ENCODE assay signal across 33 cellular contexts in genomic region chr13:36807616-36808015, GRCh38.
"Had no signal": no experiment of that assay in that cellular context is flagged by ENCODE, and none has a peak within 500 bp of the region (broad histone marks: within the 10 kb centered on the region; RNA-seq: fewer than 3 reads in every experiment).

No MANE protein-coding gene starts in this region.

- H3K4me1 Mint-ChIP-seq: activated CD4-positive, alpha-beta memory T cell treated with anti-CD3 and anti-CD28 coated beads, Interleukin-2, amount 10 ng/mL, durations not matched to agents 7 days and 5 days; activated CD8-positive, alpha-beta memory T cell treated with anti-CD3 and anti-CD28 coated beads, Interleukin-2, amount 10 ng/mL, durations not matched to agents 7 days and 5 days; activated naive CD4-positive, alpha-beta T cell treated with anti-CD3 and anti-CD28 coated beads, Interleukin-2, amount 10 ng/mL, durations not matched to agents 7 days and 5 days; T-cell; T-helper 17 cell had no signal

- H3K4me3 Mint-ChIP-seq: activated B cell treated with CpG ODN at 0.5 μM for 24 hours; activated CD4-positive, alpha-beta memory T cell treated with anti-CD3 and anti-CD28 coated beads, Interleukin-2, amount 10 ng/mL, durations not matched to agents 7 days and 5 days; activated CD8-positive, alpha-beta memory T cell treated with anti-CD3 and anti-CD28 coated beads, Interleukin-2, amount 10 ng/mL, durations not matched to agents 7 days and 5 days; activated naive CD4-positive, alpha-beta T cell treated with anti-CD3 and anti-CD28 coated beads, Interleukin-2, amount 10 ng/mL, durations not matched to agents 7 days and 5 days; activated naive CD8-positive, alpha-beta T cell; activated naive CD8-positive, alpha-beta T cell treated with anti-CD3 and anti-CD28 coated beads, Interleukin-2, amount 50 U/mL, for 24 hours; brain; T-cell; T-helper 17 cell had no signal

- H3K4me3 ChIP-seq: K562, MG63, SK-N-MC had no signal

- ATAC-seq: activated CD8-positive, alpha-beta memory T cell treated with anti-CD3 and anti-CD28 coated beads, Interleukin-2, amount 10 ng/mL, durations not matched to agents 7 days and 5 days; activated naive CD8-positive, alpha-beta T cell treated with anti-CD3 and anti-CD28 coated beads, Interleukin-2, amount 50 U/mL, for 24 hours; K562; T-cell; T-helper 17 cell had no signal

- H3K9me3 ChIP-seq: MG63 had no signal

- H3K27me3 ChIP-seq: MG63 had no signal

- H3K36me3 Mint-ChIP-seq: activated CD8-positive, alpha-beta memory T cell treated with anti-CD3 and anti-CD28 coated beads, Interleukin-2, amount 10 ng/mL, durations not matched to agents 7 days and 5 days; activated naive CD4-positive, alpha-beta T cell treated with anti-CD3 and anti-CD28 coated beads, Interleukin-2, amount 10 ng/mL, durations not matched to agents 7 days and 5 days; activated naive CD8-positive, alpha-beta T cell; brain; T-cell had no signal

- H3K36me3 ChIP-seq: MG63 had no signal

- DNase-seq: activated B cell treated with CpG ODN at 0.5 μM for 24 hours; activated CD4-positive, alpha-beta memory T cell treated with anti-CD3 and anti-CD28 coated beads, Interleukin-2, amount 10 ng/mL, durations not matched to agents 7 days and 5 days; activated CD4-positive, alpha-beta T cell treated with anti-CD3 and anti-CD28 coated beads for 4 hours; activated CD4-positive, CD25-positive, alpha-beta regulatory T cell treated with anti-CD3 and anti-CD28 coated beads, Interleukin-2, amount 50 U/mL, for 72 hours; activated CD8-positive, alpha-beta memory T cell treated with anti-CD3 and anti-CD28 coated beads for 24 hours; activated CD8-positive, alpha-beta memory T cell treated with anti-CD3 and anti-CD28 coated beads, Interleukin-2, amount 10 ng/mL, durations not matched to agents 7 days and 5 days; activated CD8-positive, alpha-beta memory T cell treated with anti-CD3 and anti-CD28 coated beads, Interleukin-2, amount 50 U/mL, for 48 hours; activated effector memory CD4-positive, alpha-beta T cell treated with Interleukin-2 at 50 U/mL for 16 hours; activated naive CD4-positive, alpha-beta T cell treated with anti-CD3 and anti-CD28 coated beads, Interleukin-2, amount 10 ng/mL, durations not matched to agents 7 days and 5 days; activated naive CD8-positive, alpha-beta T cell treated with anti-CD3 and anti-CD28 coated beads, Interleukin-2, amount 50 U/mL, for 24 hours; activated T-cell treated with anti-CD3 and anti-CD28 coated beads, Interleukin-2, amount 50 U/mL, for 48 hours; anterior cingulate cortex; caudate nucleus; MG63; NCI-H1048; NCI-H1105 treated with DMSO at 0.1 percent for 48 hours; NCI-H1436; NCI-H1694; NCI-H1930; NCI-H2081 treated with DMSO at 0.1 percent for 48 hours; NCI-H226; NCI-H446 treated with DMSO at 0.1 percent for 48 hours; NCI-H524; NCI-H748 treated with DMSO at 0.1 percent for 48 hours; NK-92 treated with Interleukin-12 subunit alpha and Interleukin-12 subunit beta, amount 100 ng/mL, for 24 hours; Right ventricle myocardium superior; T-cell; T-helper 17 cell had no signal

- H3K27ac Mint-ChIP-seq: activated B cell treated with CpG ODN at 0.5 μM for 24 hours; activated CD4-positive, alpha-beta memory T cell treated with anti-CD3 and anti-CD28 coated beads, Interleukin-2, amount 10 ng/mL, durations not matched to agents 7 days and 5 days; activated CD8-positive, alpha-beta memory T cell treated with anti-CD3 and anti-CD28 coated beads, Interleukin-2, amount 10 ng/mL, durations not matched to agents 7 days and 5 days; activated naive CD4-positive, alpha-beta T cell treated with anti-CD3 and anti-CD28 coated beads, Interleukin-2, amount 10 ng/mL, durations not matched to agents 7 days and 5 days; activated naive CD8-positive, alpha-beta T cell; activated naive CD8-positive, alpha-beta T cell treated with anti-CD3 and anti-CD28 coated beads, Interleukin-2, amount 50 U/mL, for 24 hours; brain; T-cell; T-helper 17 cell had no signal

- H3K27ac ChIP-seq: SK-N-MC, VCaP had no signal

- H3K9me3 Mint-ChIP-seq: activated B cell treated with CpG ODN at 0.5 μM for 24 hours; activated CD4-positive, alpha-beta memory T cell treated with anti-CD3 and anti-CD28 coated beads, Interleukin-2, amount 10 ng/mL, durations not matched to agents 7 days and 5 days; activated naive CD4-positive, alpha-beta T cell treated with anti-CD3 and anti-CD28 coated beads, Interleukin-2, amount 10 ng/mL, durations not matched to agents 7 days and 5 days; activated naive CD8-positive, alpha-beta T cell treated with anti-CD3 and anti-CD28 coated beads, Interleukin-2, amount 50 U/mL, for 24 hours; brain; T-cell had no signal
